In genomic region chr3:29128004-29128403, GRCh38 we compare ENCODE assay signal across 17 cellular contexts.
DNase-seq lines count a peak whose midpoint lies in the region; ATAC-seq and TF ChIP-seq lines count a peak whose summit lies in the region.
"Had no signal": no experiment of that assay in that cellular context is flagged by ENCODE, and none has a peak within 500 bp of the region (broad histone marks: within the 10 kb centered on the region; RNA-seq: fewer than 3 reads in every experiment).

No MANE protein-coding gene starts in this region.

- TF ChIP-seq CTCF in BE2C (IDR thresholded peaks at IDR 0.05; ENCODE audit: low read depth, low read length) (no peak), cardiac fibroblast (IDR thresholded peaks at IDR 0.05; ENCODE audit: low read depth, low read length) (no peak)

- DNase-seq in BE2C (peak; percentile 18), NCI-H69 (lab: John Stamatoyannopoulos, UW) (peak; percentile 0), cardiac fibroblast (ENCODE audit: low read depth in 2 of 2) (peak; percentile 5 to 12), kidney tubule cell (ENCODE audit: low spot score) (peak; percentile 6), NCI-H510A (lab: John Stamatoyannopoulos, UW) (no peak), NCI-H510A treated with DMSO at 0.1 percent for 48 hours (lab: John Stamatoyannopoulos, UW) (no peak)
- no peak for DNase-seq in activated CD8-positive, alpha-beta memory T cell treated with anti-CD3 and anti-CD28 coated beads, Interleukin-2, amount 50 U/mL, for 48 hours
- DNase-seq: activated CD4-positive, alpha-beta T cell treated with anti-CD3 and anti-CD28 coated beads, Interleukin-2, amount 10 ng/mL, durations not matched to agents 7 days and 5 days; activated effector memory CD4-positive, alpha-beta T cell treated with Interleukin-2 at 50 U/mL for 16 hours; hippocampal formation; kidney glomerular epithelial cell; mesendoderm; NCI-H1930; NCI-H345 had no signal

- no peaks in the 10 kb centered on the region for H3K36me3 ChIP-seq in BE2C
- H3K36me3 ChIP-seq: prostate gland had no signal

- no peaks in the 10 kb centered on the region for H3K9me3 ChIP-seq in BE2C
- H3K9me3 ChIP-seq: prostate gland had no signal

- H3K4me3 ChIP-seq in BE2C (ENCODE audit: low read depth, low read length) (no peak overlapping the region), cardiac fibroblast (replicated peaks in 1 of 2; ENCODE audit: low read depth in 2 of 2, low read length in 2 of 2) (no peak overlapping the region)
- H3K4me3 ChIP-seq: GM12878, prostate gland had no signal

- H3K27me3 ChIP-seq in BE2C = no peaks in the 10 kb centered on the region

- ATAC-seq in GM21447 (IDR thresholded peaks at IDR 0.05; ENCODE audit: unreplicated experiment) = no peak
- ATAC-seq: GM12878 had no signal

- H3K4me1 ChIP-seq in BE2C = peaks cover 5% of the 10 kb centered on the region; the same call in 1 of the 2 replicates
- H3K4me1 ChIP-seq: prostate gland had no signal

Comparison
In these comparisons a context has a peak if more than half of its experiments do, and no peak if none do; other contexts are left out.
1. DNase-seq: peak in BE2C (single experiment), NCI-H69 (single experiment), cardiac fibroblast (2 of 2) and kidney tubule cell (single experiment); none in activated CD8-positive, alpha-beta memory T cell treated with anti-CD3 and anti-CD28 coated beads, Interleukin-2, amount 50 U/mL, for 48 hours (single experiment), NCI-H510A (single experiment) and NCI-H510A treated with DMSO at 0.1 percent for 48 hours (single experiment).